Comparison of ENCODE assay signal across 8 cellular contexts in the genomic region with DNA sequence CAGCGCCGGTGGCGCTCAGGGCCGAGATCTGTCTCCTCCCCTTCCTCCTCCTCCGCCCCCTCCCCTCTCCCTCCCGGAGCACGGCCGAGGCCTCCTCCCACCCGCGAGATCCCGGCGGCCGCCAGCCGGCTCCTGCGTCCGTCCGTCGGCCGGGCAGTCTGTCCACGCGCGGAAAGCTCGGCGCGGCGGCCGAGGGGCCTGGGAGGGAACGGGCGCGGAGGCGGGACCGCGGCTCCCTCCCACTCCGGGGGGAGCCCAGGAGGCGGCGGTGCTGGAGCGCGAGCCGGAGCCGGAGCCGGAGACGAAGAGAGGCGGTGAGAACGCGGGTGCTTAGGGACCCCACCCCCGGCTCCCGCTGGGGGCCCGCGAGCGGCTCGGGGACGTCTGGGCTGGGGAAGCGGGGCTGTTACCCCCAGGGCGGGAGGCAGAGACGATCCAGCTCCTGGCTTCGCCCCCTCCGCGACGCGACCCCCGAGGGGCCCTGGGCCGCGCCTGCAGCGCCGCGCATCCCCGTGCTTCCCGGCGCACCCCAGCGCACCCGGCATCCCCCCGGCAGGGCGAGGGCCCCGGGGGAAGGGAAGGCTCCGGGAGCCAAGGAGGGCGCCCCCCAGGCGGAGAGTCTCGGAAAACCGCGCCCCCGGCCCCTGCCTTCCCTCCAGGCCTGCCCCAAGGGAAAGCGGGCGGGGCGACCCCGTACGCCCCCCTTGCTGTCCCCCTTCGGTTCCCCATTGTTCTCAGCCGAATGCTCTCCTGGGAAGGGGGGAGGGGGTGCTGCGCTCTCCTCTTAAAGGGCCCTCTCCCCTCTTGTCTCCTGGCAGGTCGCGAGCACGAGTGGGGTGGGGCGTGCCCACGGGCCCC. TPM values are rescaled to one million over a fixed set of nuclear protein-coding genes. Genes with fewer than 3 reads are reported as not detected.
DNase-seq lines count a peak whose midpoint lies in the region; ATAC-seq and TF ChIP-seq lines count a peak whose summit lies in the region.

A gene (plus strand): TSS at position 100 of the 858 bp plus-strand sequence. CDS start 1,463 bp downstream, outside the sequence.

- H3K27ac ChIP-seq in SK-N-MC, result no peak within 1 kb of the TSS
- H3K27ac ChIP-seq in lower lobe of right lung, result no peak within 1 kb of the TSS

- peak within 1 kb of the TSS; percentile 68 for H3K9ac ChIP-seq in SK-N-MC (ENCODE audit: insufficient read length)

- H3K27ac Mint-ChIP-seq in CD14-positive monocyte (no peak within 1 kb of the TSS), brain (peak within 1 kb of the TSS in 3 of 5 experiments; percentile 63 to 92 (median 87))
- H3K27ac Mint-ChIP-seq in stimulated activated memory B cell treated with anti-CD40 and anti-IgM and Interleukin-4, amounts not matched to agents 10 μg/mL and 1 μg/mL and 100 μg/mL, for 72 hours, result peak within 1 kb of the TSS; percentile 76

- H3K4me1 Mint-ChIP-seq in CD14-positive monocyte (peaks cover 4% of the 10 kb centered on the region), brain (peaks cover 8% of the 10 kb centered on the region)
- H3K4me1 Mint-ChIP-seq in stimulated activated memory B cell treated with anti-CD40 and anti-IgM and Interleukin-4, amounts not matched to agents 10 μg/mL and 1 μg/mL and 100 μg/mL, for 72 hours, result peaks cover 48% of the 10 kb centered on the region

- H3K36me3 Mint-ChIP-seq in CD14-positive monocyte (no peaks in the 10 kb centered on the region), brain (peaks cover 4% of the 10 kb centered on the region)
- peaks cover 5% of the 10 kb centered on the region for H3K36me3 Mint-ChIP-seq in stimulated activated memory B cell treated with anti-CD40 and anti-IgM and Interleukin-4, amounts not matched to agents 10 μg/mL and 1 μg/mL and 100 μg/mL, for 72 hours

- H3K4me3 Mint-ChIP-seq in CD14-positive monocyte (peak within 1 kb of the TSS; percentile 3 to 72), brain (peak within 1 kb of the TSS; percentile 78 to 86 (median 79))
- peak within 1 kb of the TSS; percentile 79 for H3K4me3 Mint-ChIP-seq in stimulated activated memory B cell treated with anti-CD40 and anti-IgM and Interleukin-4, amounts not matched to agents 10 μg/mL and 1 μg/mL and 100 μg/mL, for 72 hours

- H3K9me3 Mint-ChIP-seq in CD14-positive monocyte, result peaks cover 0 to 4% (median 0%) of the 10 kb centered on the region in 7 donors
- H3K9me3 Mint-ChIP-seq in brain, result no peaks in the 10 kb centered on the region
- H3K9me3 Mint-ChIP-seq in stimulated activated memory B cell treated with anti-CD40 and anti-IgM and Interleukin-4, amounts not matched to agents 10 μg/mL and 1 μg/mL and 100 μg/mL, for 72 hours, result no peaks in the 10 kb centered on the region

- intact Hi-C loops in CD14-positive monocyte (cut with micrococcal nuclease), result no loop called here
- intact Hi-C loops in lower lobe of right lung (cut with DNase I), result no loop called here

- peaks cover 31 to 56% (median 43%) of the 10 kb centered on the region in 3 donors for H3K27me3 Mint-ChIP-seq in CD14-positive monocyte (ENCODE audit: low read depth in 3 of 3)
- H3K27me3 Mint-ChIP-seq in brain, result peaks cover 27% of the 10 kb centered on the region
- H3K27me3 Mint-ChIP-seq in stimulated activated memory B cell treated with anti-CD40 and anti-IgM and Interleukin-4, amounts not matched to agents 10 μg/mL and 1 μg/mL and 100 μg/mL, for 72 hours, result no peaks in the 10 kb centered on the region

- peak; percentile 25 to 36 for ATAC-seq in lower lobe of right lung
- ATAC-seq in stimulated activated memory B cell treated with anti-CD40 and anti-IgM and Interleukin-4, amounts not matched to agents 10 μg/mL and 1 μg/mL and 100 μg/mL, for 72 hours, result peak; percentile 63
- ATAC-seq in GM21737 (IDR thresholded peaks at IDR 0.05; ENCODE audit: unreplicated experiment), result no peak

- DNase-seq in CD14-positive monocyte (ENCODE audit: low spot score), result no peak
- DNase-seq in SK-N-MC (ENCODE audit: low read depth, low spot score), result no peak
- no peak for DNase-seq in lower lobe of right lung
- DNase-seq in effector CD8-positive, alpha-beta T cell (lab: John Stamatoyannopoulos, UW), result no peak
- no peak for DNase-seq in NCI-H2196 (lab: John Stamatoyannopoulos, UW; ENCODE audit: unreplicated experiment)

- H3K27me3 ChIP-seq in lower lobe of right lung (ENCODE audit: low read depth), result peaks cover 53% of the 10 kb centered on the region

- peaks cover 10% of the 10 kb centered on the region for H3K4me1 ChIP-seq in lower lobe of right lung

- H3K4me3 ChIP-seq in SK-N-MC, result peak within 1 kb of the TSS; percentile 88
- peak within 1 kb of the TSS; percentile 52 for H3K4me3 ChIP-seq in lower lobe of right lung

- TF ChIP-seq CTCF in CD14-positive monocyte (IDR thresholded peaks at IDR 0.05), result no peak
- TF ChIP-seq CTCF in brain (conservative IDR thresholded peaks at IDR 0.05), result no peak
- TF ChIP-seq CTCF in lower lobe of right lung (IDR thresholded peaks at IDR 0.05), result no peak

- H3K36me3 ChIP-seq in SK-N-MC (ENCODE audit: insufficient read depth, low read length) (no peaks in the 10 kb centered on the region), lower lobe of right lung (no peaks in the 10 kb centered on the region)

- H3K9me3 ChIP-seq in SK-N-MC (ENCODE audit: low read depth, low read length) (no peaks in the 10 kb centered on the region), lower lobe of right lung (no peaks in the 10 kb centered on the region)

RNA-seq across cellular contexts. Expression of the gene that starts here (rescaled TPM):
- polyA plus RNA-seq in CD14-positive monocyte (under 1 TPM in 1 of 2 donors, not detected in 1; 0.04 TPM), brain (ENCODE audit: insufficient read depth, low read depth, low replicate concordance) (44.6 TPM)
- 6.8 TPM for total RNA-seq in lower lobe of right lung

Comparison
In these comparisons a context has a peak if more than half of its experiments do, and no peak if none do; other contexts are left out.
1. RNA of the gene that starts here (polyA plus RNA-seq): 44.6 TPM in brain (single experiment); 0.04 TPM in CD14-positive monocyte; every median in the first group is over 10 times any median in the second.
2. H3K27ac Mint-ChIP-seq: peak in brain (3 of 5) and stimulated activated memory B cell treated with anti-CD40 and anti-IgM and Interleukin-4, amounts not matched to agents 10 μg/mL and 1 μg/mL and 100 μg/mL, for 72 hours (single experiment); none in CD14-positive monocyte (0 of 7).
3. Peak in every context shown above with its lines, with median percentiles within 50 percentile points of each other: H3K4me3 Mint-ChIP-seq.